35 cellular contexts compared by ENCODE assay signal in genomic region chr10:10883737-10884136, GRCh38.
"Had no signal": no experiment of that assay in that cellular context is flagged by ENCODE, and none has a peak within 500 bp of the region (broad histone marks: within the 10 kb centered on the region; RNA-seq: fewer than 3 reads in every experiment).

No MANE protein-coding gene starts in this region.

- H3K4me3 ChIP-seq: MG63 had no signal

- H3K27ac ChIP-seq: KMS-11 had no signal

- H3K36me3 ChIP-seq: MG63 had no signal

- H3K27me3 ChIP-seq: MG63 had no signal

- DNase-seq: Karpas-422, Kasumi-1, MG63, MM.1S, MV-4-11, NCI-H1048, NCI-H1092, NCI-H1092 treated with DMSO at 0.1 percent for 48 hours, NCI-H1105, NCI-H1105 treated with DMSO at 0.1 percent for 48 hours, NCI-H1417, NCI-H1417 treated with DMSO at 0.1 percent for 48 hours, NCI-H1436, NCI-H1436 treated with DMSO at 0.1 percent for 48 hours, NCI-H146, NCI-H1694, NCI-H1694 treated with DMSO at 0.1 percent for 48 hours, NCI-H187, NCI-H187 treated with DMSO at 0.1 percent for 48 hours, NCI-H1930, NCI-H2029, NCI-H2029 treated with DMSO at 0.1 percent for 48 hours, NCI-H2081, NCI-H2081 treated with DMSO at 0.1 percent for 48 hours, NCI-H2107, NCI-H2171, NCI-H2171 treated with DMSO at 0.1 percent for 48 hours, NCI-H2227 treated with DMSO at 0.1 percent for 48 hours, NCI-H345, NCI-H446, NCI-H446 treated with DMSO at 0.1 percent for 48 hours, NCI-H510A, NCI-H510A treated with DMSO at 0.1 percent for 48 hours, NCI-H524 had no signal
